8 cellular contexts compared by ENCODE assay signal in the genomic region with DNA sequence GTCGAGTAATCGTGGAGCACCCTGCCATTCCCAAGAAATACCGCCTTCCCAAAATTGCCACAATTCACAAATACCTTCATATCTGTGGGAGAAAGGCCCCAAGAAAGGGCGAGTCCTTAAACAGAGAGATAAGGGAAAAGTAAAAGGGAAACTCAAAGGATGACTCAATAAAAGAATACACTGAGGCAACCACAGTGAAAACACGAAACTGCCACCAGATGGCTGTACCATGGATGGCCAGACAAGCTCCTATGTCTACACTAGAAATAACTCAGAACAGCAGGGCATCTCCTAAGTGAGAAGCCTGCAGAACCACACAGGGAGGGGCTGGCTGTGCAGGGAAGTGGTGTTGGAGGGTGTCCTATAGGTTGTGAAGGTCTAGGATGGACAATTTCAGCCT. TPM values are rescaled to one million over a fixed set of nuclear protein-coding genes. Genes with fewer than 3 reads are reported as not detected.
A peak's percentile ranks its signal among the peaks of the same experiment; 100 is the strongest.
DNase-seq lines count a peak whose midpoint lies in the region; ATAC-seq, FAIRE-seq and TF ChIP-seq lines count a peak whose summit lies in the region.

No MANE protein-coding gene starts in this region.

- H2AFZ ChIP-seq in GM12878 (ENCODE audit: control insufficient read depth, low read depth, low read length), result peak overlapping the region; percentile 54

- BruUV-seq in GM12878 (replicated peaks; lab: Mats Ljungman, UMichigan), result no TSS peak

- FAIRE-seq in GM12892 (lab: Jason Lieb, UNC) (peak; percentile 91), GM12878 (lab: Jason Lieb, UNC) (peak; percentile 95), HTR-8/SVneo (lab: Jason Lieb, UNC) (no peak)

- peaks cover 19% of the 10 kb centered on the region for H3K4me1 ChIP-seq in GM12878 (ENCODE audit: control insufficient read depth, insufficient read depth, low read length)

- peak overlapping the region; percentile 53; the same call in 1 of the 2 replicates for H3K27ac ChIP-seq in GM12878 (ENCODE audit: control insufficient read depth, insufficient read depth)

- ATAC-seq in GM19438 (IDR thresholded peaks at IDR 0.05; ENCODE audit: low read depth, unreplicated experiment) (peak; percentile 95), HG03108 (IDR thresholded peaks at IDR 0.05; ENCODE audit: unreplicated experiment) (peak; percentile 93), GM12878 (peak; percentile 98)

- TF ChIP-seq RAD21 in GM12878 (IDR thresholded peaks at IDR 0.05; ENCODE audit: insufficient read depth, low read depth, low read length), result peak; percentile 38

- DNase-seq in GM12892 (ENCODE audit: insufficient read length), result peak; percentile 44
- peak; percentile 53 for DNase-seq in GM12878 (ENCODE audit: low read depth, low spot score)
- no peak for DNase-seq in CD14-positive monocyte (ENCODE audit: low spot score)
- no peak for DNase-seq in HK-2 (ENCODE audit: unreplicated experiment)
- DNase-seq in HUDEP-2 (lab: John Stamatoyannopoulos, UW; ENCODE audit: unreplicated experiment in 76 of 76), result no peak
- no peak for DNase-seq in HTR-8/SVneo (ENCODE audit: insufficient read length, low spot score)

- 0% methylated on average over 5 of the region's 5 CpGs for WGBS in GM12878 (ENCODE audit: insufficient coverage, insufficient replicate concordance, low lambda C conversion rate, missing lambda C conversion rate)

- no peaks in the 10 kb centered on the region for H3K79me2 ChIP-seq in GM12878 (ENCODE audit: control insufficient read depth, insufficient read depth, low read length)

- H3K4me1 Mint-ChIP-seq in CD14-positive monocyte, result peaks cover 12% of the 10 kb centered on the region

- H3K9ac ChIP-seq in GM12878 (ENCODE audit: control insufficient read depth, insufficient read depth, low read length), result no peak overlapping the region

- RAD21 ChIA-PET in GM12878 (lab: Charles Lee; ENCODE audit: unreplicated experiment), result interaction anchor here (1.3 kb wide), 1 partner anchor 25 kb away, joined by 6 read pairs; the partner anchor contains the start of gene SRGAP3

- CTCF ChIA-PET in GM12878 (lab: Yijun Ruan, JAX), result interaction anchor here (0.7 to 1.8 kb wide), 5 partner anchors 9 to 25 kb away, joined by 3 to 8 read pairs (median 4); partner anchors contain the start of gene SRGAP3

- peak overlapping the region in 2 of 7 donors; percentile 11 to 35 for H3K27ac Mint-ChIP-seq in CD14-positive monocyte

- in situ Hi-C loops in GM12878 (cut with MboI), result no loop called here

- intact Hi-C loops in GM12878 (cut with micrococcal nuclease; ENCODE audit: unreplicated experiment), result no loop called here
- intact Hi-C loops in CD14-positive monocyte (cut with micrococcal nuclease), result no loop called here

- peak overlapping the region; percentile 33; the same call in 1 of the 2 replicates for H3K4me3 ChIP-seq in GM12878

- H3K9me3 Mint-ChIP-seq in CD14-positive monocyte, result no peaks in the 10 kb centered on the region

- H3K9me3 ChIP-seq in GM12878 (replicated peaks; ENCODE audit: control insufficient read depth, insufficient read depth, low read length), result no peaks in the 10 kb centered on the region

- peak; percentile 37 to 68; a peak in 1 of 4 replicates for TF ChIP-seq EP300 in GM12878 (IDR thresholded peaks at IDR 0.05; ENCODE audit: borderline replicate concordance in 1 of 2, control insufficient read depth in 1 of 2, low read depth in 2 of 2, low read length in 2 of 2)

- H3K4me3 Mint-ChIP-seq in CD14-positive monocyte, result peak overlapping the region in 1 of 2 donors; percentile 34

- H4K20me1 ChIP-seq in GM12878 (ENCODE audit: control insufficient read depth, insufficient read depth), result no peaks in the 10 kb centered on the region

- TF ChIP-seq CTCF in GM12878 (IDR thresholded peaks at IDR 0.05 in 2 of 3, conservative IDR thresholded peaks at IDR 0.05 in 1 of 3; ENCODE audit: control insufficient read depth in 2 of 3, extremely low read depth in 1 of 3, insufficient read depth in 1 of 3, low read depth in 3 of 3, low read length in 3 of 3) (peak; percentile 8 to 42 (median 37); a peak in 4 of 6 replicates), CD14-positive monocyte (IDR thresholded peaks at IDR 0.05) (no peak)

- H3K27me3 ChIP-seq in GM12878 (replicated peaks in 1 of 2; ENCODE audit: control insufficient read depth in 2 of 2, insufficient read depth in 2 of 2, low read length in 1 of 2), result no peaks in the 10 kb centered on the region

- peak overlapping the region; percentile 78 for H3K4me2 ChIP-seq in GM12878 (ENCODE audit: control insufficient read depth, insufficient read depth)

- POLR2A ChIA-PET in GM12878 (lab: Charles Lee), result interaction anchor here (0.6 to 1.1 kb wide), 2 partner anchors 80 to 211 kb away, joined by 3 to 6 read pairs; no protein-coding TSS in a partner anchor

- SMC1A ChIA-PET in GM12878 (lab: Charles Lee; ENCODE audit: uncharacterized antibody, unreplicated experiment), result interaction anchor here (0.8 kb wide), 1 partner anchor 25 kb away, joined by 4 read pairs; the partner anchor contains the start of gene SRGAP3

- no peaks in the 10 kb centered on the region for H3K36me3 ChIP-seq in GM12878 (ENCODE audit: control insufficient read depth in 2 of 2, insufficient read depth in 2 of 2, low read length in 1 of 2)

- H3K36me3 Mint-ChIP-seq in CD14-positive monocyte, result no peaks in the 10 kb centered on the region

- H3K27me3 Mint-ChIP-seq in CD14-positive monocyte (ENCODE audit: low read depth in 3 of 3), result peaks cover 0 to 3% (median 2%) of the 10 kb centered on the region in 3 donors

- TF ChIP-seq POLR2A in GM12892 (IDR thresholded peaks at IDR 0.05; ENCODE audit: low read depth, low read length) (no peak), GM12878 (IDR thresholded peaks at IDR 0.05; ENCODE audit: low read depth, low read length) (no peak)

TF ChIP-seq in GM12878, 131 proteins besides CTCF, POLR2A, EP300 and RAD21 (continues in another document):
- TF ChIP-seq ETV6 (conservative IDR thresholded peaks at IDR 0.05 in 1 of 2, IDR thresholded peaks at IDR 0.05 in 1 of 2; ENCODE audit: borderline replicate concordance in 1 of 2, low read depth in 1 of 2), result peak in 1 of 2 experiments; percentile 11; a peak in 1 of 4 replicates
- no peak for TF ChIP-seq IRF5 (IDR thresholded peaks at IDR 0.05; ENCODE audit: borderline replicate concordance)
- 0 out of 2 replicates have a peak, but pooled peaks have one; percentile 48 for TF ChIP-seq BCL11A (IDR thresholded peaks at IDR 0.05; ENCODE audit: low read depth, low read length)
- no peak for TF ChIP-seq ZBTB4 (CRISPR knock-in tag; IDR thresholded peaks at IDR 0.05)

RNA-seq across cellular contexts. Expression of gene SRGAP3, which starts 25.0 kb away (rescaled TPM):
- polyA plus RNA-seq in GM12892 (2012; ENCODE audit: missing spikeins), result 7.3 TPM
- 21.4 and 26.8 TPM in 2 replicates for total RNA-seq in GM12878 (2013; cell fraction: nucleolus; rRNA removed)
- total RNA-seq in GM12878 (2014; rRNA removed) (1.4 and 2.2 TPM in 2 replicates), GM12878 (2014; rRNA removed; fragmentation: Illumina TruSeq; extraction: Trizol) (0.92 and 1.1 TPM in 2 replicates), GM12878 (2021) (1.1 and 1.4 TPM in 2 replicates)
- polyA plus RNA-seq in GM12878 (2011; ENCODE audit: low read depth), result 1.9 TPM
- polyA plus RNA-seq in GM12878 (2011; rRNA removed) (0.57 and 0.61 TPM in 2 replicates), GM12878 (2014; fragmentation: Illumina TruSeq; extraction: Trizol) (0.94 and 1.3 TPM in 2 replicates), GM12878 (2014; fragmentation: Nextera tagmentation; extraction: Ambion mirVana) (under 1 TPM; 0.32 to 0.49 TPM), GM12878 (2014; rRNA removed) (0.98 and 1.00 TPM in 2 replicates), GM12878 (2016; fragmentation: Nextera tagmentation; extraction: Ambion mirVana) (1 to 10 TPM in 1 of 2 experiments, under 1 TPM in 1; 0.98 to 1.7 TPM), CD14-positive monocyte (under 1 TPM; 0.27 to 0.87 TPM)
- 0.32 and 1.0 TPM in 2 replicates for polyA plus RNA-seq in GM12878 (2011; cell fraction: cytosol; rRNA removed)
- polyA plus RNA-seq in GM12878 (2011; cell fraction: nucleus; rRNA removed), result 1.3 and 1.4 TPM in 2 replicates
- 2.4 and 2.8 TPM in 2 replicates for polyA plus RNA-seq in GM12878 (2012)
- 0.62 and 1.2 TPM in 2 replicates for polyA minus RNA-seq in GM12878 (2011; rRNA and poly(A)+ RNA removed)
- polyA minus RNA-seq in GM12878 (2011; cell fraction: cytosol; rRNA and poly(A)+ RNA removed), result 0.31 TPM in 1 of 2 replicates, not detected in the other
- polyA minus RNA-seq in GM12878 (2011; cell fraction: nucleus; rRNA and poly(A)+ RNA removed), result 1.5 and 1.7 TPM in 2 replicates

Comparison
In these comparisons a context has a peak if more than half of its experiments do, and no peak if none do; other contexts are left out.
1. DNase-seq: peak in GM12892 (single experiment) and GM12878 (single experiment); none in CD14-positive monocyte (single experiment), HK-2 (single experiment), HUDEP-2 (0 of 76) and HTR-8/SVneo (single experiment).
2. Peak in every context shown above with its lines, with median percentiles within 50 percentile points of each other: ATAC-seq.